ENCODE assay signal across 8 cellular contexts in genomic region chr14:61749867-61750266, GRCh38. TPM values are rescaled to one million over a fixed set of nuclear protein-coding genes. Genes with fewer than 3 reads are reported as not detected.
A peak's percentile ranks its signal among the peaks of the same experiment; 100 is the strongest.
DNase-seq lines count a peak whose midpoint lies in the region; ATAC-seq lines count a peak whose summit lies in the region.

No MANE protein-coding gene starts in this region.

- no peak for ATAC-seq in CD4-positive, CD25-positive, alpha-beta regulatory T cell (ENCODE audit: low read depth in 2 of 2)
- ATAC-seq in HG02938 (IDR thresholded peaks at IDR 0.05; ENCODE audit: unreplicated experiment) (no peak), HG03439 (IDR thresholded peaks at IDR 0.05; ENCODE audit: unreplicated experiment) (no peak)

- peaks cover 9% of the 10 kb centered on the region for H3K4me1 ChIP-seq in CD4-positive, CD25-positive, alpha-beta regulatory T cell (ENCODE audit: control insufficient read depth, insufficient read depth, low read length, poor library complexity, severe bottlenecking)

- peaks cover 9% of the 10 kb centered on the region for H3K27me3 Mint-ChIP-seq in CD4-positive, CD25-positive, alpha-beta regulatory T cell
- no peaks in the 10 kb centered on the region for H3K27me3 Mint-ChIP-seq in IgD-negative memory B cell
- H3K27me3 Mint-ChIP-seq in activated CD4-positive, alpha-beta memory T cell treated with anti-CD3 and anti-CD28 coated beads for 36 hours, result no peaks in the 10 kb centered on the region

- POLR2A ChIA-PET in activated CD4-positive, alpha-beta memory T cell treated with anti-CD3 and anti-CD28 coated beads for 36 hours (lab: Charles Lee), result interaction anchor here (1.2 to 1.6 kb wide), 4 partner anchors 12 to 271 kb away, joined by 5 to 9 read pairs (median 8); partner anchors contain the start of genes HIF1A and SNAPC1

- peaks cover 6 to 18% (median 14%) of the 10 kb centered on the region in 4 donors for H3K4me1 Mint-ChIP-seq in CD4-positive, CD25-positive, alpha-beta regulatory T cell
- H3K4me1 Mint-ChIP-seq in IgD-negative memory B cell, result peaks cover 20 to 35% (median 27%) of the 10 kb centered on the region in 3 donors
- H3K4me1 Mint-ChIP-seq in activated CD4-positive, alpha-beta memory T cell treated with anti-CD3 and anti-CD28 coated beads for 36 hours (ENCODE audit: low read depth), result peaks cover 22% of the 10 kb centered on the region

- peak overlapping the region; percentile 3 to 96 (median 88) for H3K4me3 Mint-ChIP-seq in CD4-positive, CD25-positive, alpha-beta regulatory T cell
- H3K4me3 Mint-ChIP-seq in IgD-negative memory B cell, result peak overlapping the region in 2 of 4 donors; percentile 15 to 88
- peak overlapping the region; percentile 85 for H3K4me3 Mint-ChIP-seq in activated CD4-positive, alpha-beta memory T cell treated with anti-CD3 and anti-CD28 coated beads for 36 hours

- H3K27ac ChIP-seq in CD4-positive, CD25-positive, alpha-beta regulatory T cell (ENCODE audit: insufficient read depth, low read length, poor library complexity, severe bottlenecking), result no peak overlapping the region

- H3K27me3 ChIP-seq in CD4-positive, CD25-positive, alpha-beta regulatory T cell (ENCODE audit: control insufficient read depth, insufficient read depth, low read length), result no peaks in the 10 kb centered on the region

- peaks cover 22% of the 10 kb centered on the region for H3K36me3 Mint-ChIP-seq in CD4-positive, CD25-positive, alpha-beta regulatory T cell
- H3K36me3 Mint-ChIP-seq in IgD-negative memory B cell, result peaks cover 2% of the 10 kb centered on the region
- H3K36me3 Mint-ChIP-seq in activated CD4-positive, alpha-beta memory T cell treated with anti-CD3 and anti-CD28 coated beads for 36 hours, result peaks cover 36% of the 10 kb centered on the region

- peaks cover 16% of the 10 kb centered on the region for H3K36me3 ChIP-seq in CD4-positive, CD25-positive, alpha-beta regulatory T cell (ENCODE audit: control insufficient read depth, insufficient read depth, low read length)

- CTCF ChIA-PET in activated CD4-positive, alpha-beta memory T cell treated with anti-CD3 and anti-CD28 coated beads for 36 hours (lab: Charles Lee), result interaction anchor here (0.7 to 1.6 kb wide), 4 partner anchors 12 to 274 kb away, joined by 3 to 8 read pairs (median 4); partner anchors contain the start of gene SNAPC1

- no peaks in the 10 kb centered on the region for H3K9me3 Mint-ChIP-seq in CD4-positive, CD25-positive, alpha-beta regulatory T cell
- H3K9me3 Mint-ChIP-seq in IgD-negative memory B cell, result no peaks in the 10 kb centered on the region
- no peaks in the 10 kb centered on the region for H3K9me3 Mint-ChIP-seq in activated CD4-positive, alpha-beta memory T cell treated with anti-CD3 and anti-CD28 coated beads for 36 hours

- intact Hi-C loops in activated CD4-positive, alpha-beta memory T cell treated with anti-CD3 and anti-CD28 coated beads for 36 hours (cut with micrococcal nuclease), result no loop called here

- no peaks in the 10 kb centered on the region for H3K9me3 ChIP-seq in CD4-positive, CD25-positive, alpha-beta regulatory T cell (ENCODE audit: control insufficient read depth in 2 of 2, low read length in 2 of 2)

- DNase-seq in CD4-positive, CD25-positive, alpha-beta regulatory T cell, result no peak
- DNase-seq in activated CD4-positive, alpha-beta memory T cell treated with anti-CD3 and anti-CD28 coated beads for 36 hours, result no peak
- DNase-seq in kidney glomerular epithelial cell (lab: John Stamatoyannopoulos, UW) (peak; percentile 52), ecto neural progenitor cell (ENCODE audit: low spot score) (no peak), HuH-7.5 (ENCODE audit: low spot score) (no peak)

- peak overlapping the region; percentile 84 for H3K4me3 ChIP-seq in CD4-positive, CD25-positive, alpha-beta regulatory T cell (ENCODE audit: low read depth, low read length)

- H3K27ac Mint-ChIP-seq in CD4-positive, CD25-positive, alpha-beta regulatory T cell, result peak overlapping the region in 1 of 3 donors; percentile 82
- peak overlapping the region in 2 of 3 donors; percentile 52 to 98 for H3K27ac Mint-ChIP-seq in IgD-negative memory B cell
- H3K27ac Mint-ChIP-seq in activated CD4-positive, alpha-beta memory T cell treated with anti-CD3 and anti-CD28 coated beads for 36 hours, result peak overlapping the region; percentile 71

RNA-seq across cellular contexts. Expression of gene SNAPC1, which starts 12.4 kb away (rescaled TPM):
- total RNA-seq in CD4-positive, CD25-positive, alpha-beta regulatory T cell, result 3.9 TPM
- polyA plus RNA-seq in CD4-positive, CD25-positive, alpha-beta regulatory T cell, result 1 to 10 TPM; 3.9 to 4.7 (median 4.2) TPM
- polyA plus RNA-seq in IgD-negative memory B cell, result 5.2 TPM
- 1 to 10 TPM; 9.1 TPM for total RNA-seq in activated CD4-positive, alpha-beta memory T cell treated with anti-CD3 and anti-CD28 coated beads for 36 hours

RNA-seq across cellular contexts. Expression of gene HIF1A, which starts 54.6 kb away (rescaled TPM):
- 123 TPM for total RNA-seq in CD4-positive, CD25-positive, alpha-beta regulatory T cell
- 10 to 100 TPM; 48.2 to 62.3 (median 57.5) TPM for polyA plus RNA-seq in CD4-positive, CD25-positive, alpha-beta regulatory T cell
- 88.0 TPM for polyA plus RNA-seq in IgD-negative memory B cell
- total RNA-seq in activated CD4-positive, alpha-beta memory T cell treated with anti-CD3 and anti-CD28 coated beads for 36 hours, result 100 to 1,000 TPM; 283 to 287 TPM
